Comparison of ENCODE assay signal across 20 cellular contexts in the genomic region with DNA sequence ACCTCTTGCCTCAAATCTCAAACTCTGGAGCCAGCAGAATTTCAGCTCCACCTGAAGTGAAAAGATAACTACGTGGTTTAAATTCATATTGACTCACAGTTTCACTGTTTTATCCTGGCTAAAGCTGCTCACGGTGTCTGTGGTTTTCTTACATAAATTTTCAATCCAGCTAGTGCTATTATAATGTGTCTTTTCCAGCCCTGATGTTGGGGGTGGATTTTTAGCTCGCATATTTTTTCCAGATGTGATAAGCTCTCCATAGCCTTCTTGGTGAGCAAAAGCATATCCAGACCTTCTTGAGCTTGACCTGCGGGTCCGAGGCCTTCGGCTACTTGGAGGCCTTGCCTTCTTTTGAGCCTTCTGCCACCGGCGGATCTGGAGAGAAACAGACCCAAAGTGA.
A peak's percentile ranks its signal among the peaks of the same experiment; 100 is the strongest.
DNase-seq lines count a peak whose midpoint lies in the region; ATAC-seq, FAIRE-seq and TF ChIP-seq lines count a peak whose summit lies in the region.
"Had no signal": no experiment of that assay in that cellular context is flagged by ENCODE, and none has a peak within 500 bp of the region (broad histone marks: within the 10 kb centered on the region; RNA-seq: fewer than 3 reads in every experiment).

No MANE protein-coding gene starts in this region.

- no peaks in the 10 kb centered on the region for H3K36me3 ChIP-seq in body of pancreas (replicated peaks in 1 of 2; ENCODE audit: insufficient read depth in 1 of 2, low read depth in 2 of 2)
- no peaks in the 10 kb centered on the region for H3K36me3 ChIP-seq in CD8-positive, alpha-beta T cell (ENCODE audit: insufficient read depth, low read length)
- H3K36me3 ChIP-seq: HAP-1 had no signal

- FAIRE-seq in A549 (lab: Jason Lieb, UNC) = no peak
- FAIRE-seq: HTR-8/SVneo had no signal

- peaks cover 3% of the 10 kb centered on the region for H3K27me3 Mint-ChIP-seq in activated T-cell treated with anti-CD3 and anti-CD28 coated beads, Interleukin-2, amount 50 U/mL, for 24 hours
- no peaks in the 10 kb centered on the region for H3K27me3 Mint-ChIP-seq in CD8-positive, alpha-beta T cell (ENCODE audit: low read depth)
- H3K27me3 Mint-ChIP-seq: brain, progenitor cell of endocrine pancreas had no signal

- TF ChIP-seq POLR2A in A549 (IDR thresholded peaks at IDR 0.05; ENCODE audit: low read length) (no peak), body of pancreas (IDR thresholded peaks at IDR 0.05) (no peak)

- POLR2A ChIA-PET in A549 (lab: Yijun Ruan, JAX) = no interaction called here
- POLR2A ChIA-PET in CD8-positive, alpha-beta T cell (lab: Charles Lee) = no interaction called here

- intact Hi-C loops in body of pancreas (cut with DNase I) = no loop called here
- intact Hi-C loops in CD8-positive, alpha-beta T cell (cut with DNase I, micrococcal nuclease) = no loop called here

- TF ChIP-seq EP300 in A549 (IDR thresholded peaks at IDR 0.05) = no peak

- CTCF ChIA-PET in A549 (lab: Yijun Ruan, JAX) = interaction anchor here (0.7 to 2.1 kb wide), 2 partner anchors 20 to 33 kb away, joined by 4 to 9 read pairs; no protein-coding TSS in a partner anchor
- CTCF ChIA-PET in CD8-positive, alpha-beta T cell (lab: Charles Lee) = no interaction called here

- 83% methylated on average over 8 of the region's 8 CpGs for WGBS in A549 (ENCODE audit: missing lambda C conversion rate)
- 72% methylated on average over 8 of the region's 8 CpGs for WGBS in body of pancreas, 2 donors

- no peak overlapping the region for H3K4me3 ChIP-seq in A549
- H3K4me3 ChIP-seq in body of pancreas = no peak overlapping the region
- no peak overlapping the region for H3K4me3 ChIP-seq in fibroblast of villous mesenchyme (ENCODE audit: low read depth, low read length)
- no peak overlapping the region for H3K4me3 ChIP-seq in CD8-positive, alpha-beta T cell (ENCODE audit: low read depth, low read length)
- H3K4me3 ChIP-seq: HAP-1, lung had no signal

- no peaks in the 10 kb centered on the region for H3K9me3 ChIP-seq in A549
- no peaks in the 10 kb centered on the region for H3K9me3 ChIP-seq in body of pancreas
- H3K9me3 ChIP-seq in CD8-positive, alpha-beta T cell (ENCODE audit: low read length) = no peaks in the 10 kb centered on the region
- H3K9me3 ChIP-seq: HAP-1 had no signal

- no peak for ATAC-seq in A549
- peak; percentile 28 for ATAC-seq in body of pancreas
- ATAC-seq in CD8-positive, alpha-beta T cell = no peak
- ATAC-seq: natural killer cell had no signal

- H3K4me2 ChIP-seq in A549 = no peak overlapping the region

- H3K27ac Mint-ChIP-seq in activated T-cell treated with anti-CD3 and anti-CD28 coated beads, Interleukin-2, amount 50 U/mL, for 24 hours = no peak overlapping the region
- no peak overlapping the region for H3K27ac Mint-ChIP-seq in CD8-positive, alpha-beta T cell
- H3K27ac Mint-ChIP-seq: progenitor cell of endocrine pancreas had no signal

- no peak for TF ChIP-seq RAD21 in A549 (conservative IDR thresholded peaks at IDR 0.05 in 1 of 2, IDR thresholded peaks at IDR 0.05 in 1 of 2)

- H3K27me3 ChIP-seq in body of pancreas = no peaks in the 10 kb centered on the region
- no peaks in the 10 kb centered on the region for H3K27me3 ChIP-seq in CD8-positive, alpha-beta T cell (ENCODE audit: insufficient read depth, low read length)

- peak overlapping the region; percentile 88 to 89; a peak in 5 of 6 replicates for H3K27ac ChIP-seq in A549
- no peak overlapping the region for H3K27ac ChIP-seq in body of pancreas
- no peak overlapping the region for H3K27ac ChIP-seq in CD8-positive, alpha-beta T cell (ENCODE audit: low read depth, low read length)

- H3K9me3 Mint-ChIP-seq in activated T-cell treated with anti-CD3 and anti-CD28 coated beads, Interleukin-2, amount 50 U/mL, for 24 hours = no peaks in the 10 kb centered on the region
- H3K9me3 Mint-ChIP-seq in CD8-positive, alpha-beta T cell = no peaks in the 10 kb centered on the region
- H3K9me3 Mint-ChIP-seq: natural killer cell had no signal

- H3K4me1 Mint-ChIP-seq in activated T-cell treated with anti-CD3 and anti-CD28 coated beads, Interleukin-2, amount 50 U/mL, for 24 hours (ENCODE audit: low read depth) = no peaks in the 10 kb centered on the region
- H3K4me1 Mint-ChIP-seq in CD8-positive, alpha-beta T cell (ENCODE audit: low read depth) = no peaks in the 10 kb centered on the region
- H3K4me1 Mint-ChIP-seq: brain had no signal

- no peaks in the 10 kb centered on the region for H3K36me3 Mint-ChIP-seq in activated T-cell treated with anti-CD3 and anti-CD28 coated beads, Interleukin-2, amount 50 U/mL, for 24 hours (ENCODE audit: low read depth)
- H3K36me3 Mint-ChIP-seq in CD8-positive, alpha-beta T cell = no peaks in the 10 kb centered on the region
- H3K36me3 Mint-ChIP-seq: brain, natural killer cell had no signal

- H3K4me1 ChIP-seq in A549 (peaks cover 49% of the 10 kb centered on the region), body of pancreas (no peaks in the 10 kb centered on the region)
- no peaks in the 10 kb centered on the region for H3K4me1 ChIP-seq in CD8-positive, alpha-beta T cell (ENCODE audit: insufficient read depth, low read length)
- H3K4me1 ChIP-seq: HAP-1 had no signal

- TF ChIP-seq CTCF in A549 (IDR thresholded peaks at IDR 0.05) (no peak), body of pancreas (IDR thresholded peaks at IDR 0.05) (no peak), fibroblast of villous mesenchyme (IDR thresholded peaks at IDR 0.05; ENCODE audit: insufficient read depth, low read depth, low read length) (no peak)
- no peak for TF ChIP-seq CTCF in CD8-positive, alpha-beta T cell (IDR thresholded peaks at IDR 0.05)

- DNase-seq in A549 (ENCODE audit: low read depth in 1 of 2, low spot score in 1 of 2) = no peak
- peak; percentile 70 for DNase-seq in GM04504 (ENCODE audit: low read depth)
- DNase-seq in body of pancreas = peak in 1 of 4 donors; percentile 24
- DNase-seq in fibroblast of villous mesenchyme (ENCODE audit: low read depth) = peak; percentile 96
- no peak for DNase-seq in germinal center (ENCODE audit: low spot score)
- DNase-seq in NCI-H1092 treated with DMSO at 0.1 percent for 48 hours (lab: John Stamatoyannopoulos, UW) = no peak
- no peak for DNase-seq in activated T-cell treated with anti-CD3 and anti-CD28 coated beads, Interleukin-2, amount 50 U/mL, for 24 hours
- no peak for DNase-seq in CD8-positive, alpha-beta T cell
- DNase-seq: activated naive CD4-positive, alpha-beta T cell; foreskin melanocyte; GDM1; natural killer cell; NCI-H1694 treated with DMSO at 0.1 percent for 48 hours; NCI-H524; T1000 had no signal

- no peak overlapping the region for H3K4me3 Mint-ChIP-seq in activated T-cell treated with anti-CD3 and anti-CD28 coated beads, Interleukin-2, amount 50 U/mL, for 24 hours
- no peak overlapping the region for H3K4me3 Mint-ChIP-seq in CD8-positive, alpha-beta T cell
- H3K4me3 Mint-ChIP-seq: brain, natural killer cell had no signal

TF ChIP-seq in A549, 52 proteins besides CTCF, POLR2A, EP300 and RAD21 (continues in another document):
- TF ChIP-seq, protein P1, sequence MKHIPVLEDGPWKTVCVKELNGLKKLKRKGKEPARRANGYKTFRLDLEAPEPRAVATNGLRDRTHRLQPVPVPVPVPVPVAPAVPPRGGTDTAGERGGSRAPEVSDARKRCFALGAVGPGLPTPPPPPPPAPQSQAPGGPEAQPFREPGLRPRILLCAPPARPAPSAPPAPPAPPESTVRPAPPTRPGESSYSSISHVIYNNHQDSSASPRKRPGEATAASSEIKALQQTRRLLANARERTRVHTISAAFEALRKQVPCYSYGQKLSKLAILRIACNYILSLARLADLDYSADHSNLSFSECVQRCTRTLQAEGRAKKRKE (CRISPR knock-in tag; IDR thresholded peaks at IDR 0.05; ENCODE audit: low read depth) = no peak
- no peak for TF ChIP-seq RFX5 (IDR thresholded peaks at IDR 0.05)
- TF ChIP-seq POLR2AphosphoS2 (conservative IDR thresholded peaks at IDR 0.05; ENCODE audit: low read length) = no peak
- TF ChIP-seq, protein P2, sequence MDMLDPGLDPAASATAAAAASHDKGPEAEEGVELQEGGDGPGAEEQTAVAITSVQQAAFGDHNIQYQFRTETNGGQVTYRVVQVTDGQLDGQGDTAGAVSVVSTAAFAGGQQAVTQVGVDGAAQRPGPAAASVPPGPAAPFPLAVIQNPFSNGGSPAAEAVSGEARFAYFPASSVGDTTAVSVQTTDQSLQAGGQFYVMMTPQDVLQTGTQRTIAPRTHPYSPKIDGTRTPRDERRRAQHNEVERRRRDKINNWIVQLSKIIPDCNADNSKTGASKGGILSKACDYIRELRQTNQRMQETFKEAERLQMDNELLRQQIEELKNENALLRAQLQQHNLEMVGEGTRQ (IDR thresholded peaks at IDR 0.05) = no peak
- TF ChIP-seq, protein P3, sequence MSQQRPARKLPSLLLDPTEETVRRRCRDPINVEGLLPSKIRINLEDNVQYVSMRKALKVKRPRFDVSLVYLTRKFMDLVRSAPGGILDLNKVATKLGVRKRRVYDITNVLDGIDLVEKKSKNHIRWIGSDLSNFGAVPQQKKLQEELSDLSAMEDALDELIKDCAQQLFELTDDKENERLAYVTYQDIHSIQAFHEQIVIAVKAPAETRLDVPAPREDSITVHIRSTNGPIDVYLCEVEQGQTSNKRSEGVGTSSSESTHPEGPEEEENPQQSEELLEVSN (IDR thresholded peaks at IDR 0.05; ENCODE audit: borderline replicate concordance, low read depth) = no peak
- TF ChIP-seq HOXA7 (CRISPR knock-in tag; IDR thresholded peaks at IDR 0.05) = no peak
- TF ChIP-seq GATA3 (IDR thresholded peaks at IDR 0.05; ENCODE audit: borderline replicate concordance) = no peak
- TF ChIP-seq EHF (CRISPR knock-in tag; IDR thresholded peaks at IDR 0.05) = no peak
- TF ChIP-seq, protein P4, sequence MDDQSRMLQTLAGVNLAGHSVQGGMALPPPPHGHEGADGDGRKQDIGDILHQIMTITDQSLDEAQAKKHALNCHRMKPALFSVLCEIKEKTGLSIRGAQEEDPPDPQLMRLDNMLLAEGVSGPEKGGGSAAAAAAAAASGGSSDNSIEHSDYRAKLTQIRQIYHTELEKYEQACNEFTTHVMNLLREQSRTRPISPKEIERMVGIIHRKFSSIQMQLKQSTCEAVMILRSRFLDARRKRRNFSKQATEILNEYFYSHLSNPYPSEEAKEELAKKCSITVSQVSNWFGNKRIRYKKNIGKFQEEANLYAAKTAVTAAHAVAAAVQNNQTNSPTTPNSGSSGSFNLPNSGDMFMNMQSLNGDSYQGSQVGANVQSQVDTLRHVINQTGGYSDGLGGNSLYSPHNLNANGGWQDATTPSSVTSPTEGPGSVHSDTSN (IDR thresholded peaks at IDR 0.05) = no peak
- no peak for TF ChIP-seq CBX8 (IDR thresholded peaks at IDR 0.05)
- TF ChIP-seq PHF8 (IDR thresholded peaks at IDR 0.05; ENCODE audit: borderline replicate concordance, low read depth) = no peak

Comparison
In these comparisons a context has a peak if more than half of its experiments do, and no peak if none do; other contexts are left out.
1. DNase-seq: peak in GM04504 (single experiment) and fibroblast of villous mesenchyme (single experiment); none in A549 (0 of 2), germinal center (single experiment), NCI-H1092 treated with DMSO at 0.1 percent for 48 hours (single experiment), activated T-cell treated with anti-CD3 and anti-CD28 coated beads, Interleukin-2, amount 50 U/mL, for 24 hours (single experiment) and CD8-positive, alpha-beta T cell (0 of 7).
2. H3K27ac ChIP-seq: peak in A549 (2 of 2); none in body of pancreas (0 of 4) and CD8-positive, alpha-beta T cell (single experiment).